Comparison of ENCODE assay signal across 17 cellular contexts in genomic region chr1:89613928-89614327, GRCh38. TPM values are rescaled to one million over a fixed set of nuclear protein-coding genes. Genes with fewer than 3 reads are reported as not detected.
DNase-seq lines count a peak whose midpoint lies in the region; ATAC-seq lines count a peak whose summit lies in the region.
"Had no signal": no experiment of that assay in that cellular context is flagged by ENCODE, and none has a peak within 500 bp of the region (broad histone marks: within the 10 kb centered on the region; RNA-seq: fewer than 3 reads in every experiment).

No MANE protein-coding gene starts in this region.

- H3K4me3 Mint-ChIP-seq in activated T-cell treated with anti-CD3 and anti-CD28 coated beads, Interleukin-2, amount 50 U/mL, for 4 hours, result peak overlapping the region; percentile 21
- H3K4me3 Mint-ChIP-seq in CD4-positive, alpha-beta memory T cell, result peak overlapping the region in 6 of 8 donors; percentile 1 to 75 (median 68)
- no peak overlapping the region for H3K4me3 Mint-ChIP-seq in IgD-negative memory B cell
- no peak overlapping the region for H3K4me3 Mint-ChIP-seq in activated naive CD8-positive, alpha-beta T cell treated with anti-CD3 and anti-CD28 coated beads, Interleukin-2, amount 50 U/mL, for 24 hours

- H3K9me3 ChIP-seq in CD4-positive, alpha-beta memory T cell (ENCODE audit: control insufficient read depth in 1 of 2, low read length in 2 of 2), result peaks cover 0 to 6% of the 10 kb centered on the region in 2 donors

- peaks cover 74% of the 10 kb centered on the region for H3K4me1 ChIP-seq in CD4-positive, alpha-beta memory T cell (ENCODE audit: insufficient read depth, low read length)

- H3K4me3 ChIP-seq in CD4-positive, alpha-beta memory T cell (ENCODE audit: low read length in 2 of 2), result no peak overlapping the region

- POLR2A ChIA-PET in CD4-positive, alpha-beta memory T cell (lab: Charles Lee; ENCODE audit: partially characterized antibody), result interaction anchor here (0.7 to 5.0 kb wide), 4 partner anchors 9 to 19 kb away, joined by 3 to 29 read pairs (median 4); partner anchors contain the start of gene LRRC8C

- no peaks in the 10 kb centered on the region for H3K27me3 Mint-ChIP-seq in activated T-cell treated with anti-CD3 and anti-CD28 coated beads, Interleukin-2, amount 50 U/mL, for 4 hours (ENCODE audit: low read depth)
- H3K27me3 Mint-ChIP-seq in CD4-positive, alpha-beta memory T cell, result no peaks in the 10 kb centered on the region
- H3K27me3 Mint-ChIP-seq in IgD-negative memory B cell, result no peaks in the 10 kb centered on the region
- no peaks in the 10 kb centered on the region for H3K27me3 Mint-ChIP-seq in activated naive CD8-positive, alpha-beta T cell treated with anti-CD3 and anti-CD28 coated beads, Interleukin-2, amount 50 U/mL, for 24 hours

- no peak for ATAC-seq in activated T-cell treated with anti-CD3 and anti-CD28 coated beads, Interleukin-2, amount 50 U/mL, for 4 hours
- ATAC-seq in activated naive CD8-positive, alpha-beta T cell treated with anti-CD3 and anti-CD28 coated beads, Interleukin-2, amount 50 U/mL, for 24 hours, result no peak
- ATAC-seq in HG02938 (IDR thresholded peaks at IDR 0.05; ENCODE audit: unreplicated experiment), result no peak
- no peak for ATAC-seq in HG03460 (IDR thresholded peaks at IDR 0.05; ENCODE audit: unreplicated experiment)

- H3K9me3 Mint-ChIP-seq in activated T-cell treated with anti-CD3 and anti-CD28 coated beads, Interleukin-2, amount 50 U/mL, for 4 hours, result peaks cover 15% of the 10 kb centered on the region
- H3K9me3 Mint-ChIP-seq in CD4-positive, alpha-beta memory T cell, result peaks cover 0 to 12% (median 6%) of the 10 kb centered on the region in 8 donors
- H3K9me3 Mint-ChIP-seq in IgD-negative memory B cell, result peaks cover 0 to 5% (median 2%) of the 10 kb centered on the region in 3 donors
- peaks cover 16% of the 10 kb centered on the region for H3K9me3 Mint-ChIP-seq in activated naive CD8-positive, alpha-beta T cell treated with anti-CD3 and anti-CD28 coated beads, Interleukin-2, amount 50 U/mL, for 24 hours

- peaks cover 31% of the 10 kb centered on the region for H3K36me3 Mint-ChIP-seq in activated T-cell treated with anti-CD3 and anti-CD28 coated beads, Interleukin-2, amount 50 U/mL, for 4 hours (ENCODE audit: insufficient read depth)
- peaks cover 25 to 38% of the 10 kb centered on the region in 2 donors for H3K36me3 Mint-ChIP-seq in CD4-positive, alpha-beta memory T cell
- peaks cover 19% of the 10 kb centered on the region for H3K36me3 Mint-ChIP-seq in IgD-negative memory B cell
- H3K36me3 Mint-ChIP-seq in activated naive CD8-positive, alpha-beta T cell treated with anti-CD3 and anti-CD28 coated beads, Interleukin-2, amount 50 U/mL, for 24 hours (ENCODE audit: low read depth), result peaks cover 35% of the 10 kb centered on the region

- no peak overlapping the region for H3K27ac ChIP-seq in CD4-positive, alpha-beta memory T cell (ENCODE audit: low read depth, low read length)

- CTCF ChIA-PET in CD4-positive, alpha-beta memory T cell (lab: Charles Lee; ENCODE audit: partially characterized antibody), result interaction anchor here (7.8 to 32.4 kb wide), 3 partner anchors 12 to 149 kb away, joined by 104 to 688 read pairs (median 629); partner anchors contain the start of gene LRRC8C

- intact Hi-C loops in CD4-positive, alpha-beta memory T cell (cut with micrococcal nuclease), result loop anchor here (5.0 kb wide), 1 partner anchor 547 kb away; the partner anchor contains the start of gene GBP1

- H3K36me3 ChIP-seq in CD4-positive, alpha-beta memory T cell (ENCODE audit: insufficient read depth, low read length), result no peaks in the 10 kb centered on the region

- peaks cover 75% of the 10 kb centered on the region for H3K4me1 Mint-ChIP-seq in activated T-cell treated with anti-CD3 and anti-CD28 coated beads, Interleukin-2, amount 50 U/mL, for 4 hours (ENCODE audit: low read depth)
- peaks cover 52 to 97% (median 74%) of the 10 kb centered on the region in 4 donors for H3K4me1 Mint-ChIP-seq in CD4-positive, alpha-beta memory T cell
- peaks cover 12 to 20% (median 18%) of the 10 kb centered on the region in 3 donors for H3K4me1 Mint-ChIP-seq in IgD-negative memory B cell
- peaks cover 76% of the 10 kb centered on the region for H3K4me1 Mint-ChIP-seq in activated naive CD8-positive, alpha-beta T cell treated with anti-CD3 and anti-CD28 coated beads, Interleukin-2, amount 50 U/mL, for 24 hours

- peak overlapping the region in 6 of 7 donors; percentile 1 to 98 (median 76) for H3K27ac Mint-ChIP-seq in CD4-positive, alpha-beta memory T cell
- H3K27ac Mint-ChIP-seq in IgD-negative memory B cell, result peak overlapping the region in 2 of 3 donors; percentile 85 to 86
- peak overlapping the region; percentile 55 for H3K27ac Mint-ChIP-seq in activated naive CD8-positive, alpha-beta T cell treated with anti-CD3 and anti-CD28 coated beads, Interleukin-2, amount 50 U/mL, for 24 hours

- H3K27me3 ChIP-seq in CD4-positive, alpha-beta memory T cell (ENCODE audit: insufficient read depth, low read length), result no peaks in the 10 kb centered on the region

- no peak for DNase-seq in activated T-cell treated with anti-CD3 and anti-CD28 coated beads, Interleukin-2, amount 50 U/mL, for 4 hours
- DNase-seq in activated T-cell treated with anti-CD3 and anti-CD28 coated beads, Interleukin-2, amount 50 U/mL, for 48 hours, result no peak
- no peak for DNase-seq in CD4-positive, alpha-beta memory T cell
- no peak for DNase-seq in activated naive CD8-positive, alpha-beta T cell treated with anti-CD3 and anti-CD28 coated beads, Interleukin-2, amount 50 U/mL, for 24 hours
- DNase-seq in DMS79 (lab: John Stamatoyannopoulos, UW), result no peak
- DNase-seq: ACHN; C1 segment of cervical spinal cord; DND-41; KG1; MV-4-11; NCI-H1694 treated with DMSO at 0.1 percent for 48 hours; NCI-H748 treated with DMSO at 0.1 percent for 48 hours; NK-92 treated with Interleukin-12 subunit alpha and Interleukin-12 subunit beta, amount 100 ng/mL, for 24 hours; SHP77 had no signal

RNA-seq across cellular contexts. Expression of gene LRRC8C, which starts 19.0 kb away (rescaled TPM):
- 10 to 100 TPM; 59.0 to 78.1 (median 74.3) TPM for total RNA-seq in activated T-cell treated with anti-CD3 and anti-CD28 coated beads, Interleukin-2, amount 50 U/mL, for 4 hours
- 10 to 100 TPM; 56.7 to 57.1 TPM for total RNA-seq in CD4-positive, alpha-beta memory T cell
- 10 to 100 TPM; 21.2 to 30.1 TPM for polyA plus RNA-seq in CD4-positive, alpha-beta memory T cell
- polyA plus RNA-seq in IgD-negative memory B cell, result 2.9 TPM

Comparison
In these comparisons a context has a peak if more than half of its experiments do, and no peak if none do; other contexts are left out.
1. H3K4me3 Mint-ChIP-seq: peak in activated T-cell treated with anti-CD3 and anti-CD28 coated beads, Interleukin-2, amount 50 U/mL, for 4 hours (single experiment) and CD4-positive, alpha-beta memory T cell (6 of 8); none in IgD-negative memory B cell (0 of 4) and activated naive CD8-positive, alpha-beta T cell treated with anti-CD3 and anti-CD28 coated beads, Interleukin-2, amount 50 U/mL, for 24 hours (single experiment).
2. Peak in every context shown above with its lines, with median percentiles within 50 percentile points of each other: H3K27ac Mint-ChIP-seq.